Comparison of ENCODE assay signal across 9 cellular contexts in the genomic region with DNA sequence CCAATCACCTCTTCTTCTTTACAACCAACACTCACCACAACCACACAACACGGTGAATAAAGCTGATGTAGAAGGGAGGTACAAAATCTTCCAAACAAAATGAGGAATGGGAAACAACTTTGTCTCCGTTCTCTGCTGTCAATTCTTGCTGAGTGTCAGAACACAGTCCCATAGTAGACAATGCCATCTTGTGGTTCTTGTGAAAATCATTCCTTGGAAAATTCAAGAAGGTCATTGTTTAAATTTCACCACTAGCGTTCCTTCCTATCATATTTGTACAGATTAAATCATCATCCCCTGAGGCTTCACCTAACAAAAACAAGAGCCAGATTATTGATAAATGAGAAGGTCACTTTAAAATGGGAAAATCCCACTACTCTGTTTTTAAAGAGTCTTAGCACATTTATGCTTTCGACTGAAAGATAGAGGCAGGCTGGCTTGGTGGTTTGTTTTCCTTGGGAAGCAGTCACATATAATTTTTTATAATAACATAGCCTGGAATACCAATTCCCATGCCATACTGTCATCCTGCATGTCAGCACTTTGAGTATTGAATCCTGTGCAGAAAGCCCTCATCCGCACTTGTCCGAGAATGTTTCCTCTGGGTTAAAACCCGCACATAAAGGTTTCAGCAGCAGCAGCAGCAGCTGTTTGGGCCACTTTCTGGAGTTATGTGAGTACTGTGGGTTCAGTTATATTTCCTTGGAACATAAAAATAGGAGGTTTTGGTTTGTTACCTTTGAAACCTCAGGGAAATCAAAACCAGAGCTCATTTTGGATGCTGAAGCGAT.
A peak's percentile ranks its signal among the peaks of the same experiment; 100 is the strongest.
DNase-seq lines count a peak whose midpoint lies in the region; TF ChIP-seq lines count a peak whose summit lies in the region.
"Had no signal": no experiment of that assay in that cellular context is flagged by ENCODE, and none has a peak within 500 bp of the region (broad histone marks: within the 10 kb centered on the region; RNA-seq: fewer than 3 reads in every experiment).

No MANE protein-coding gene starts in this region.

- no peak overlapping the region for H3K4me3 ChIP-seq in iPS DF 6.9 (ENCODE audit: low read length)
- H3K4me3 ChIP-seq: SJSA1 had no signal

- no peaks in the 10 kb centered on the region for H3K36me3 ChIP-seq in iPS DF 6.9 (ENCODE audit: control insufficient read depth, insufficient read depth, low read length)
- H3K36me3 ChIP-seq: SJSA1 had no signal

- no peaks in the 10 kb centered on the region for H3K27me3 ChIP-seq in iPS DF 6.9 (ENCODE audit: control insufficient read depth, insufficient read depth, low read length)
- H3K27me3 ChIP-seq: SJSA1 had no signal

- no CpG with 5 or more reads among the region's 8 CpGs for WGBS in iPS DF 6.9 (ENCODE audit: insufficient coverage, insufficient read length)

- H3K27ac ChIP-seq in iPS DF 6.9 (ENCODE audit: low read length) = no peak overlapping the region
- H3K27ac ChIP-seq: SJSA1 had no signal

- CTCF ChIA-PET in HEK293T (lab: Yijun Ruan, JAX) = no interaction called here

- POLR2A ChIA-PET in HEK293T (lab: Yijun Ruan, JAX) = no interaction called here

- H3K4me1 ChIP-seq in iPS DF 6.9 (ENCODE audit: control insufficient read depth, insufficient read depth, low read length) = no peaks in the 10 kb centered on the region
- H3K4me1 ChIP-seq: SJSA1 had no signal

- H3K9me3 ChIP-seq in iPS DF 6.9 (ENCODE audit: control insufficient read depth, insufficient read depth, low read length) = no peaks in the 10 kb centered on the region
- H3K9me3 ChIP-seq: SJSA1 had no signal

- DNase-seq in AG20443 (ENCODE audit: low spot score) (peak; percentile 17), HEK293T (ENCODE audit: extremely low spot score) (peak; percentile 10), RKO (ENCODE audit: low spot score) (peak; percentile 54), iPS DF 6.9 (ENCODE audit: low read depth, low spot score) (peak; percentile 4), T1000 (lab: John Stamatoyannopoulos, UW) (no peak), C1 segment of cervical spinal cord (lab: John Stamatoyannopoulos, UW) (no peak), DMS79 treated with DMSO at 0.1 percent for 48 hours (lab: John Stamatoyannopoulos, UW) (no peak), DMS79 (lab: John Stamatoyannopoulos, UW) (no peak)

TF ChIP-seq in HEK293T, 16 proteins besides CTCF, POLR2A, EP300 and RAD21:
- TF ChIP-seq HDGF (IDR thresholded peaks at IDR 0.05; ENCODE audit: borderline replicate concordance) = no peak
- TF ChIP-seq FOXK2 (IDR thresholded peaks at IDR 0.05) = no peak
- TF ChIP-seq SUZ12 (IDR thresholded peaks at IDR 0.05) = no peak
- TF ChIP-seq ELF4 (IDR thresholded peaks at IDR 0.05) = no peak
- no peak for TF ChIP-seq FOXM1 (IDR thresholded peaks at IDR 0.05; ENCODE audit: borderline replicate concordance)
- TF ChIP-seq TARDBP (IDR thresholded peaks at IDR 0.05) = no peak
- TF ChIP-seq ARNT (IDR thresholded peaks at IDR 0.05) = no peak
- no peak for TF ChIP-seq FOXA1 (IDR thresholded peaks at IDR 0.05)
- TF ChIP-seq BHLHE40 (IDR thresholded peaks at IDR 0.05; ENCODE audit: borderline replicate concordance) = no peak
- TF ChIP-seq L3MBTL2 (conservative IDR thresholded peaks at IDR 0.05) = no peak
- TF ChIP-seq PKNOX1 (IDR thresholded peaks at IDR 0.05) = no peak
- TF ChIP-seq LEF1 (IDR thresholded peaks at IDR 0.05; ENCODE audit: borderline replicate concordance) = no peak

Comparison
In these comparisons a context has a peak if more than half of its experiments do, and no peak if none do; other contexts are left out.
1. DNase-seq: peak in AG20443 (single experiment), HEK293T (single experiment), RKO (single experiment) and iPS DF 6.9 (single experiment); none in T1000 (single experiment), C1 segment of cervical spinal cord (0 of 14), DMS79 treated with DMSO at 0.1 percent for 48 hours (single experiment) and DMS79 (single experiment).